In the genomic region with DNA sequence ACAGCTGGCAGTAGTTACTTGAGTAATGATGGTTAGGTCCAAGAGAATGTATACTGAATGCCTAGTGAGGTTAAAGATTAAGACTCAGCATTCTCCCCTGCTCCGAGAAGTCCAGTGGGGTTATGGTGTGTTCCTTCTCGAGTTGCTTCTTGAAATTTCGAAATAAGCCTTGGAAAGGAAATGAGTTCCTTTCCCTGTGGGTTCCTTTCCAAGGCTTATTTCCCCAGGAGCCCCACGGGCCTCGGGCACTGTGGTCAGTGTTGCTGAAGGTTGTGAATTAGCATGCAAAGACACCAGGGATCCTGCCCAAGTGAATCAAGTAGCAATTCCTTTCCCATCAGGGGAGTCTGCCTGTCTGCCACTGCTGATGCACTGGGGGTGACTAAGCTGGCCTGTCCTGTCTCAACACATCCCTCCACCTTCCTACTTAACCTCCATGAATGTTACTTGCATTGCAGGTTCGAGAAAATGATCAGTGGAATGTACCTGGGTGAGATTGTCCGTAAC, we compare ENCODE assay signal across 13 cellular contexts. TPM values are rescaled to one million over a fixed set of nuclear protein-coding genes. Genes with fewer than 3 reads are reported as not detected.
A peak's percentile ranks its signal among the peaks of the same experiment; 100 is the strongest.
DNase-seq lines count a peak whose midpoint lies in the region; ATAC-seq and TF ChIP-seq lines count a peak whose summit lies in the region.
"Had no signal": no experiment of that assay in that cellular context is flagged by ENCODE, and none has a peak within 500 bp of the region (broad histone marks: within the 10 kb centered on the region; RNA-seq: fewer than 3 reads in every experiment).

No MANE protein-coding gene starts in this region.

- POLR2A ChIA-PET in AG04449 (lab: Yijun Ruan, JAX) = no interaction called here

- in situ Hi-C loops in astrocyte of the cerebellum (cut with HindIII; ENCODE audit: low sequenced_read_pairs) = no loop called here

- DNase-seq in AG04449 (ENCODE audit: low read depth, low spot score) (peak; percentile 67), H7 (peak; percentile 4), astrocyte of the cerebellum (ENCODE audit: low read depth) (peak; percentile 70), foreskin fibroblast (peak; percentile 79 to 87), CD14-positive monocyte (ENCODE audit: low spot score) (no peak), NCI-H1105 treated with DMSO at 0.1 percent for 48 hours (lab: John Stamatoyannopoulos, UW) (no peak), RPMI8226 (no peak)
- DNase-seq: DND-41, glutamatergic neuron, Kasumi-1, NCI-H2081 treated with DMSO at 0.1 percent for 48 hours, uterus had no signal

- peaks cover 97 to 98% of the 10 kb centered on the region in 2 donors for H3K36me3 Mint-ChIP-seq in CD14-positive monocyte

- intact Hi-C loops in CD14-positive monocyte (cut with micrococcal nuclease) = no loop called here

- no peak overlapping the region for H3K4me3 Mint-ChIP-seq in CD14-positive monocyte

- peak overlapping the region in 1 of 7 donors; percentile 3 for H3K27ac Mint-ChIP-seq in CD14-positive monocyte

- peaks cover 23% of the 10 kb centered on the region for H3K4me1 Mint-ChIP-seq in CD14-positive monocyte

- H3K4me3 ChIP-seq in AG04449 (ENCODE audit: low read depth, low read length) (no peak overlapping the region), H7 (ENCODE audit: insufficient read depth, low read depth, low read length) (no peak overlapping the region), astrocyte of the cerebellum (ENCODE audit: low read depth, low read length) (no peak overlapping the region), foreskin fibroblast (ENCODE audit: low read depth in 1 of 2, low read length in 2 of 2) (no peak overlapping the region)
- H3K4me3 ChIP-seq: uterus had no signal

- H3K36me3 ChIP-seq in H7 (replicated peaks; ENCODE audit: control insufficient read depth, insufficient read depth, low read length) = peaks cover 42% of the 10 kb centered on the region
- H3K36me3 ChIP-seq: uterus had no signal

- TF ChIP-seq CTCF in AG04449 (IDR thresholded peaks at IDR 0.05; ENCODE audit: insufficient read depth, low read length, missing control alignments) (no peak), astrocyte of the cerebellum (IDR thresholded peaks at IDR 0.05; ENCODE audit: low read depth, low read length, missing control alignments) (no peak), foreskin fibroblast (IDR thresholded peaks at IDR 0.05; ENCODE audit: low read depth, low read length) (no peak), CD14-positive monocyte (IDR thresholded peaks at IDR 0.05) (no peak)

- CTCF ChIA-PET in AG04449 (lab: Yijun Ruan, JAX) = interaction anchor here (0.7 to 5.8 kb wide), 6 partner anchors 12 to 196 kb away, joined by 3 to 43 read pairs (median 6); no protein-coding TSS in a partner anchor

- peaks cover 0 to 2% (median 0%) of the 10 kb centered on the region in 7 donors for H3K9me3 Mint-ChIP-seq in CD14-positive monocyte

- no peak for ATAC-seq in HG02610 (IDR thresholded peaks at IDR 0.05; ENCODE audit: unreplicated experiment)

- no peaks in the 10 kb centered on the region for H3K27me3 ChIP-seq in H7 (ENCODE audit: control insufficient read depth, insufficient read depth, low read length)
- H3K27me3 ChIP-seq: uterus had no signal

- H3K27me3 Mint-ChIP-seq in CD14-positive monocyte (ENCODE audit: low read depth in 3 of 3) = peaks cover 0 to 2% (median 0%) of the 10 kb centered on the region in 3 donors

RNA-seq across cellular contexts. Expression of gene HK2, which starts 53.6 kb away (rescaled TPM):
- total RNA-seq in H7 (2014; rRNA removed; shearing (Covaris generic)) = 10.7 and 16.2 TPM in 2 replicates
- polyA plus RNA-seq in CD14-positive monocyte = 10 to 100 TPM; 20.3 to 29.8 TPM

Comparison
In these comparisons a context has a peak if more than half of its experiments do, and no peak if none do; other contexts are left out.
1. DNase-seq: peak in AG04449 (single experiment), H7 (single experiment), astrocyte of the cerebellum (single experiment) and foreskin fibroblast (2 of 2); none in CD14-positive monocyte (single experiment), NCI-H1105 treated with DMSO at 0.1 percent for 48 hours (single experiment) and RPMI8226 (single experiment).